In the genomic region with DNA sequence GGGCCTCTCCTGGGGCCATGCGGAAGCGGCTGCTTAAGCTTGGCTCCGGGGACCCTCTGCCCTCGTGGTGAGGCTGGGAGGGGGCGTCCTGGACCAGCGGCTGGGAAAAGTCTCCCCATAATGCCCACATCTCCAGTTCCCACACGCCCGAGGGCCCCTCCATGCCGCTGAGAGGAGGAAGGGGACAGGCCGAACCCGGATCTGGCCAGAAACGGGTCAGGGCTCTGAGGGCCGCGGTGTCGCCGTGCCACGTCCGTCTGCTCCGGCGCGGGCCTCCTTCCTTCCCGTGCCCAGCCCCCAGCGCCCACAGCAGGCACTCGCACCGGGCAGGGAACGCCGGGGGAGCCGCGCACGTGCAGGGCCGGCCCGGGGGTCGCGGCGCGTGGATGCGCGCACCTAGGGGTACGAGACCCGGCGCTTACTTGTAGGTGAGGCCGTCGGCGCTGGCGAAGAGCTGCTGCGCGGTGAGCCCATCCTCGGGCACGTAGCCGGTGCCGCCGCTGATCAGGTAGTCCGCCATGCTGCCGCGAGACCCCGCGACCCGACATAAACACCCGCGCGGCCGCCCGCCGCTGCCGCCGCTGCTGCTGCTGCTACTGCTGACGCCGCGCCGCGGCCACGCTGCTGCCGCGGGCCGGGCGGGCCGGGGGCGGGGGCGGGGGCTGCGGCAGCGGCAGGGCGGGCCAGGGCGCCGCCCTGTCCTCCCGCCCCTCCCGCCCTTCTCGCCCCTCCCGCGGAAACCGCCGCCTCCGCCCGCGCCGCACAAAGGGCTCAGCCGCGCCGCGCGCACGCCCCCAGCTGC, we compare ENCODE assay signal across 1 cellular context.
A peak's percentile ranks its signal among the peaks of the same experiment; 100 is the strongest.
TF ChIP-seq lines count a peak whose summit lies in the region.

No MANE protein-coding gene starts in this region.

TF ChIP-seq in K562, 482 proteins besides CTCF, POLR2A, EP300 and RAD21 (continued from another document and continues in another):
- TF ChIP-seq, protein P1, sequence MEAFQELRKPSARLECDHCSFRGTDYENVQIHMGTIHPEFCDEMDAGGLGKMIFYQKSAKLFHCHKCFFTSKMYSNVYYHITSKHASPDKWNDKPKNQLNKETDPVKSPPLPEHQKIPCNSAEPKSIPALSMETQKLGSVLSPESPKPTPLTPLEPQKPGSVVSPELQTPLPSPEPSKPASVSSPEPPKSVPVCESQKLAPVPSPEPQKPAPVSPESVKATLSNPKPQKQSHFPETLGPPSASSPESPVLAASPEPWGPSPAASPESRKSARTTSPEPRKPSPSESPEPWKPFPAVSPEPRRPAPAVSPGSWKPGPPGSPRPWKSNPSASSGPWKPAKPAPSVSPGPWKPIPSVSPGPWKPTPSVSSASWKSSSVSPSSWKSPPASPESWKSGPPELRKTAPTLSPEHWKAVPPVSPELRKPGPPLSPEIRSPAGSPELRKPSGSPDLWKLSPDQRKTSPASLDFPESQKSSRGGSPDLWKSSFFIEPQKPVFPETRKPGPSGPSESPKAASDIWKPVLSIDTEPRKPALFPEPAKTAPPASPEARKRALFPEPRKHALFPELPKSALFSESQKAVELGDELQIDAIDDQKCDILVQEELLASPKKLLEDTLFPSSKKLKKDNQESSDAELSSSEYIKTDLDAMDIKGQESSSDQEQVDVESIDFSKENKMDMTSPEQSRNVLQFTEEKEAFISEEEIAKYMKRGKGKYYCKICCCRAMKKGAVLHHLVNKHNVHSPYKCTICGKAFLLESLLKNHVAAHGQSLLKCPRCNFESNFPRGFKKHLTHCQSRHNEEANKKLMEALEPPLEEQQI (IDR thresholded peaks at IDR 0.05), result no peak
- TF ChIP-seq, protein P2, sequence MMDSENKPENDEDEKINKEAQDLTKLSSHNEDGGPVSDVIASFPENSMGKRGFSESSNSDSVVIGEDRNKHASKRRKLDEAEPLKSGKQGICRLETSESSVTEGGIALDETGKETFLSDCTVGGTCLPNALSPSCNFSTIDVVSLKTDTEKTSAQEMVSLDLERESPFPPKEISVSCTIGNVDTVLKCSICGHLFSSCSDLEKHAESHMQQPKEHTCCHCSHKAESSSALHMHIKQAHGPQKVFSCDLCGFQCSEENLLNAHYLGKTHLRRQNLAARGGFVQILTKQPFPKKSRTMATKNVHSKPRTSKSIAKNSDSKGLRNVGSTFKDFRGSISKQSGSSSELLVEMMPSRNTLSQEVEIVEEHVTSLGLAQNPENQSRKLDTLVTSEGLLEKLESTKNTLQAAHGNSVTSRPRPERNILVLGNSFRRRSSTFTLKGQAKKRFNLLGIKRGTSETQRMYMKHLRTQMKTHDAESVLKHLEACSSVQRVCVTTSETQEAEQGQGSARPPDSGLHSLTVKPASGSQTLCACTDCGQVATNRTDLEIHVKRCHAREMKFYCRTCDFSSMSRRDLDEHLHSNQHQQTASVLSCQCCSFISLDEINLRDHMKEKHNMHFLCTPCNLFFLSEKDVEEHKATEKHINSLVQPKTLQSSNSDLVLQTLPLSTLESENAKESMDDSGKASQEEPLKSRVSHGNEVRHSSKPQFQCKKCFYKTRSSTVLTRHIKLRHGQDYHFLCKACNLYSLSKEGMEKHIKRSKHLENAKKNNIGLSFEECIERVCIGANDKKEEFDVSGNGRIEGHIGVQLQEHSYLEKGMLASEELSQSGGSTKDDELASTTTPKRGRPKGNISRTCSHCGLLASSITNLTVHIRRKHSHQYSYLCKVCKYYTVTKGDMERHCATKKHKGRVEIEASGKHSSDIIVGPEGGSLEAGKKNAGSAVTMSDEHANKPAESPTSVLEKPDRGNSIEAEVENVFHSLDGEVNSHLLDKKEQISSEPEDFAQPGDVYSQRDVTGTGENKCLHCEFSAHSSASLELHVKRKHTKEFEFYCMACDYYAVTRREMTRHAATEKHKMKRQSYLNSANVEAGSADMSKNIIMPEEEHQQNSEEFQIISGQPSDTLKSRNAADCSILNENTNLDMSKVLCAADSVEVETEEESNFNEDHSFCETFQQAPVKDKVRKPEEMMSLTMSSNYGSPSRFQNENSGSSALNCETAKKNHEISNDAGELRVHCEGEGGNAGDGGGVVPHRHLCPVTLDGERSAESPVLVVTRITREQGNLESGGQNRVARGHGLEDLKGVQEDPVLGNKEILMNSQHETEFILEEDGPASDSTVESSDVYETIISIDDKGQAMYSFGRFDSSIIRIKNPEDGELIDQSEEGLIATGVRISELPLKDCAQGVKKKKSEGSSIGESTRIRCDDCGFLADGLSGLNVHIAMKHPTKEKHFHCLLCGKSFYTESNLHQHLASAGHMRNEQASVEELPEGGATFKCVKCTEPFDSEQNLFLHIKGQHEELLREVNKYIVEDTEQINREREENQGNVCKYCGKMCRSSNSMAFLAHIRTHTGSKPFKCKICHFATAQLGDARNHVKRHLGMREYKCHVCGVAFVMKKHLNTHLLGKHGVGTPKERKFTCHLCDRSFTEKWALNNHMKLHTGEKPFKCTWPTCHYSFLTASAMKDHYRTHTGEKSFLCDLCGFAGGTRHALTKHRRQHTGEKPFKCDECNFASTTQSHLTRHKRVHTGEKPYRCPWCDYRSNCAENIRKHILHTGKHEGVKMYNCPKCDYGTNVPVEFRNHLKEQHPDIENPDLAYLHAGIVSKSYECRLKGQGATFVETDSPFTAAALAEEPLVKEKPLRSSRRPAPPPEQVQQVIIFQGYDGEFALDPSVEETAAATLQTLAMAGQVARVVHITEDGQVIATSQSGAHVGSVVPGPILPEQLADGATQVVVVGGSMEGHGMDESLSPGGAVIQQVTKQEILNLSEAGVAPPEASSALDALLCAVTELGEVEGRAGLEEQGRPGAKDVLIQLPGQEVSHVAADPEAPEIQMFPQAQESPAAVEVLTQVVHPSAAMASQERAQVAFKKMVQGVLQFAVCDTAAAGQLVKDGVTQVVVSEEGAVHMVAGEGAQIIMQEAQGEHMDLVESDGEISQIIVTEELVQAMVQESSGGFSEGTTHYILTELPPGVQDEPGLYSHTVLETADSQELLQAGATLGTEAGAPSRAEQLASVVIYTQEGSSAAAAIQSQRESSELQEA (IDR thresholded peaks at IDR 0.05; ENCODE audit: low read depth), result no peak
- TF ChIP-seq ADNP (tag; IDR thresholded peaks at IDR 0.05) (no peak), MAX (CRISPR knock-in tag; IDR thresholded peaks at IDR 0.05) (peak; percentile 83), ZNF780A (CRISPR knock-in tag; IDR thresholded peaks at IDR 0.05) (no peak), XRCC4 (IDR thresholded peaks at IDR 0.05; ENCODE audit: extremely low read depth, insufficient read depth, insufficient read length) (no peak), HIVEP1 (CRISPR knock-in tag; IDR thresholded peaks at IDR 0.05) (no peak), ETV1 (tag; conservative IDR thresholded peaks at IDR 0.05; ENCODE audit: low read depth) (no peak), TFAP4 (CRISPR knock-in tag; IDR thresholded peaks at IDR 0.05; ENCODE audit: borderline replicate concordance) (no peak), RBM14 (IDR thresholded peaks at IDR 0.05; ENCODE audit: borderline replicate concordance, insufficient read depth, low read depth, low read length) (0 out of 2 replicates have a peak, but pooled peaks have one; percentile 59), ZNF239 (CRISPR knock-in tag; IDR thresholded peaks at IDR 0.05) (no peak), PHF8 (IDR thresholded peaks at IDR 0.05; ENCODE audit: borderline replicate concordance, low read length) (peak; percentile 73; the same call in 1 of the 2 replicates), BHLHE40 (IDR thresholded peaks at IDR 0.05; ENCODE audit: low read length) (peak; percentile 76), JUNB (CRISPR knock-in tag; conservative IDR thresholded peaks at IDR 0.05) (0 out of 2 replicates have a peak, but pooled peaks have one; percentile 33), CTBP1 (IDR thresholded peaks at IDR 0.05; ENCODE audit: borderline replicate concordance) (peak; percentile 51; the same call in 1 of the 2 replicates), POLR2AphosphoS5 (IDR thresholded peaks at IDR 0.05; ENCODE audit: control insufficient read depth, insufficient read depth, low read depth, low read length) (peak; percentile 50; the same call in 1 of the 2 replicates), RBM17 (IDR thresholded peaks at IDR 0.05; ENCODE audit: borderline replicate concordance, low read depth, low read length) (no peak), L3MBTL2 (IDR thresholded peaks at IDR 0.05) (peak; percentile 54), PPARD (CRISPR knock-in tag; IDR thresholded peaks at IDR 0.05) (no peak), ARID3B (CRISPR knock-in tag; IDR thresholded peaks at IDR 0.05; ENCODE audit: borderline replicate concordance) (peak; percentile 91; the same call in 1 of the 2 replicates), FOS (IDR thresholded peaks at IDR 0.05; ENCODE audit: extremely low read depth, insufficient read length) (no peak), SIN3B (IDR thresholded peaks at IDR 0.05; ENCODE audit: low read depth) (0 out of 2 replicates have a peak, but pooled peaks have one; percentile 52), MEF2D (tag; conservative IDR thresholded peaks at IDR 0.05; ENCODE audit: low read depth) (no peak), CREB3L1 (IDR thresholded peaks at IDR 0.05; ENCODE audit: borderline replicate concordance, low read depth) (peak; percentile 63; the same call in 1 of the 2 replicates), SAP30 (IDR thresholded peaks at IDR 0.05; ENCODE audit: borderline replicate concordance, insufficient read depth, low read depth, low read length, poor library complexity, severe bottlenecking) (peak; percentile 26), ATF1 (CRISPR knock-in tag; IDR thresholded peaks at IDR 0.05) (no peak), ATF1 (tag; IDR thresholded peaks at IDR 0.05) (peak; percentile 60), NKRF (IDR thresholded peaks at IDR 0.05; ENCODE audit: borderline replicate concordance) (no peak), RUNX1 (IDR thresholded peaks at IDR 0.05; ENCODE audit: low read depth) (no peak), MCM3 (IDR thresholded peaks at IDR 0.05) (no peak), ILK (tag; IDR thresholded peaks at IDR 0.05; ENCODE audit: borderline replicate concordance, low read depth) (no peak), ZNF316 (IDR thresholded peaks at IDR 0.05) (no peak), ZNF224 (CRISPR knock-in tag; IDR thresholded peaks at IDR 0.05) (no peak), NUFIP1 (IDR thresholded peaks at IDR 0.05; ENCODE audit: partially characterized antibody) (no peak), NONO (IDR thresholded peaks at IDR 0.05; ENCODE audit: low read depth in 2 of 2, low read length in 1 of 2) (peak in 1 of 2 experiments; percentile 78; a peak in 2 of 4 replicates), MCM2 (IDR thresholded peaks at IDR 0.05; ENCODE audit: low read depth) (no peak), ETV5 (CRISPR knock-in tag; IDR thresholded peaks at IDR 0.05; ENCODE audit: low read depth) (peak; percentile 67; the same call in 1 of the 2 replicates), EGR1 (conservative IDR thresholded peaks at IDR 0.05) (no peak), TSC22D4 (tag; IDR thresholded peaks at IDR 0.05) (no peak), TAF1 (IDR thresholded peaks at IDR 0.05; ENCODE audit: control insufficient read depth, extremely low read depth, insufficient read depth, low read length, severe bottlenecking) (peak; percentile 78), TBP (optimal IDR thresholded peaks at IDR 0.05; ENCODE audit: low read depth, low read length) (no peak)
- TF ChIP-seq, protein P3, sequence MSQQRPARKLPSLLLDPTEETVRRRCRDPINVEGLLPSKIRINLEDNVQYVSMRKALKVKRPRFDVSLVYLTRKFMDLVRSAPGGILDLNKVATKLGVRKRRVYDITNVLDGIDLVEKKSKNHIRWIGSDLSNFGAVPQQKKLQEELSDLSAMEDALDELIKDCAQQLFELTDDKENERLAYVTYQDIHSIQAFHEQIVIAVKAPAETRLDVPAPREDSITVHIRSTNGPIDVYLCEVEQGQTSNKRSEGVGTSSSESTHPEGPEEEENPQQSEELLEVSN (IDR thresholded peaks at IDR 0.05; ENCODE audit: borderline replicate concordance in 1 of 2, extremely low read depth in 1 of 2, insufficient read depth in 1 of 2, insufficient read length in 1 of 2, low read depth in 1 of 2, low read length in 1 of 2, poor library complexity in 1 of 2, severe bottlenecking in 1 of 2), result peak; percentile 29 to 87
